30 cellular contexts compared by ENCODE assay signal in the genomic region with DNA sequence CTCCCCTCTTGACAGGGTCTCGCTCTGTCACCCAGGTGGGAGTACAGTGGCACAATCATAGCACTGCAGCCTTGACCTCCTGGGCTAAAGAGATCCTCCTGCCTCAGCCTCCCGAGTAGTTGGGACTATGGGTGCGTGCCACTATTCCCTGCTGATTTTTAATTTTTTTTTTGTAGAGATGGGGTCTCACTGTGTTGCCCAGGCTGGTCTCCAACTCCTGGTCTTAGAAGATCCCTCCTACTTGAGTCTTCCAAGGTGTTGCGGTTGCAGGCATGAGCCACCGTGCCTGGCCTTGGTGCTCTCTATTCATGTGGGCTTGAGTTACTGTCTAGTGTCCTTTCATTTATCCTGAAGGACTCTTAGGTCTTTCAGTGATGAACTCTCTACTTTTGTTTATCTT.
"Had no signal": no experiment of that assay in that cellular context is flagged by ENCODE, and none has a peak within 500 bp of the region (broad histone marks: within the 10 kb centered on the region; RNA-seq: fewer than 3 reads in every experiment).

No MANE protein-coding gene starts in this region.

- H3K27me3 ChIP-seq: colonic mucosa, gastrocnemius medialis, testis, tibial artery, upper lobe of left lung, uterus had no signal

- H3K36me3 ChIP-seq: colonic mucosa, gastrocnemius medialis, prostate gland, uterus had no signal

- H3K4me3 ChIP-seq: colonic mucosa, gastrocnemius medialis, lung, mucosa of descending colon, prostate gland, testis, tibial artery, upper lobe of left lung, uterus had no signal

- H3K9me3 ChIP-seq: colonic mucosa, gastrocnemius medialis, mucosa of descending colon, prostate gland, testis, tibial artery, upper lobe of left lung, uterus had no signal

- H3K27me3 Mint-ChIP-seq: dendritic cell treated with granulocyte-macrophage colony-stimulating factor and Interleukin-4, amounts not matched to agents 40 ng/mL and 50 ng/mL, for 4 days; naive B cell had no signal

- H3K27ac Mint-ChIP-seq: endodermal cell; mesothelial cell of epicardium; stimulated activated effector memory CD8-positive, alpha-beta T cell treated with anti-CD3 and anti-CD28 coated beads, Interleukin-12 subunit alpha, Interleukin-12 subunit beta, amount 100 ng/mL, for 72 hours had no signal

- H3K4me3 Mint-ChIP-seq: dendritic cell treated with granulocyte-macrophage colony-stimulating factor and Interleukin-4, amounts not matched to agents 40 ng/mL and 50 ng/mL, for 4 days; endodermal cell; mesothelial cell of epicardium; naive B cell; nephron progenitor cell; stimulated activated effector memory CD8-positive, alpha-beta T cell treated with anti-CD3 and anti-CD28 coated beads, Interleukin-12 subunit alpha, Interleukin-12 subunit beta, amount 100 ng/mL, for 72 hours had no signal

- H3K27ac ChIP-seq: colonic mucosa, epithelial cell of prostate, gastrocnemius medialis, prostate gland, tibial artery, upper lobe of left lung, uterus had no signal

- DNase-seq: colonic mucosa; effector CD8-positive, alpha-beta T cell; endodermal cell; foreskin fibroblast; gastrocnemius medialis; head of caudate nucleus; kidney; mesenchymal stem cell; naive B cell; nephron progenitor cell; nucleus accumbens; right cardiac atrium; small intestine; stimulated activated CD4-positive, alpha-beta T cell treated with anti-CD3 and anti-CD28 coated beads, Interleukin-2, amount 100 ng/mL, for 24 hours; stimulated activated CD4-positive, alpha-beta T cell treated with anti-CD3 and anti-CD28 coated beads, Interleukin-4, amount 100 ng/mL, for 24 hours; stimulated activated naive CD4-positive, alpha-beta T cell treated with Interleukin-2 at 50 U/mL for 16 hours; substantia nigra; upper lobe of left lung; uterus had no signal

- H3K9me3 Mint-ChIP-seq: dendritic cell treated with granulocyte-macrophage colony-stimulating factor and Interleukin-4, amounts not matched to agents 40 ng/mL and 50 ng/mL, for 4 days; endodermal cell; mesothelial cell of epicardium; naive B cell; stimulated activated effector memory CD8-positive, alpha-beta T cell treated with anti-CD3 and anti-CD28 coated beads, Interleukin-12 subunit alpha, Interleukin-12 subunit beta, amount 100 ng/mL, for 72 hours had no signal

- H3K4me1 ChIP-seq: prostate gland, tibial artery, uterus had no signal

- ATAC-seq: esophagus mucosa; gastrocnemius medialis; left lobe of liver; mucosa of descending colon; right cardiac atrium; stimulated activated effector memory CD8-positive, alpha-beta T cell treated with anti-CD3 and anti-CD28 coated beads, Interleukin-12 subunit alpha, Interleukin-12 subunit beta, amount 100 ng/mL, for 72 hours had no signal
